In the genomic region with DNA sequence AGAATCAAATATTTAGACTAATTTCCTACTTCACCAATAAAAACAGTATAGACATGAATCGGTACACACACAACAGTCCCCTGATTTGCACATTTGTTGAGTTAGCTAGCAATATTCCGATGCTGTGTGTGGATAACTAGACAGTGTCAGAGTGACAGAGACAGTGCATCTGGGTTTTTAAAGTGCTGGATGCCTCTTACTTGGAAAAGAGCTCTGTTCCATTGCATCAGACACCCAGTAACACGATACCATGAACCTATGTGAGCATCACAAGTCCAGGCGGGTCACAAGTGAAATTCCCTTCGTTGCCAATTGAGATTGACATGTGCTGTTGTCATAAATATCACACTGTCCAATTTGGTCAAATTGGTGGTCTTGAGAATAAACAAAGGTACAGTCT, we compare ENCODE assay signal across 1 cellular context.
TF ChIP-seq lines count a peak whose summit lies in the region.

No MANE protein-coding gene starts in this region.

TF ChIP-seq in H1, 55 proteins besides CTCF, POLR2A, EP300 and RAD21:
- TF ChIP-seq CEBPB (IDR thresholded peaks at IDR 0.05; ENCODE audit: low read depth, low read length) (0 out of 2 replicates have a peak, but pooled peaks have one; percentile 20), TCF12 (IDR thresholded peaks at IDR 0.05; ENCODE audit: low read depth, low read length) (no peak)
